In genomic region chr5:141002667-141002965, GRCh38 we compare ENCODE assay signal across 27 cellular contexts. TPM values are rescaled to one million over a fixed set of nuclear protein-coding genes. Genes with fewer than 3 reads are reported as not detected.
DNase-seq lines count a peak whose midpoint lies in the region; ATAC-seq and TF ChIP-seq lines count a peak whose summit lies in the region.
"Had no signal": no experiment of that assay in that cellular context is flagged by ENCODE, and none has a peak within 500 bp of the region (broad histone marks: within the 10 kb centered on the region; RNA-seq: fewer than 3 reads in every experiment).

No MANE protein-coding gene starts in this region.

- CTCF ChIA-PET in Panc1 (lab: Charles Lee): no interaction called here
- CTCF ChIA-PET in Caco-2 (lab: Charles Lee): no interaction called here

- H3K9me3 ChIP-seq in BE2C: no peaks in the 10 kb centered on the region
- H3K9me3 ChIP-seq in Panc1 (ENCODE audit: control insufficient read depth, insufficient read depth, low read depth, low read length): no peaks in the 10 kb centered on the region
- H3K9me3 ChIP-seq in Caco-2: no peaks in the 10 kb centered on the region
- H3K9me3 ChIP-seq: BLaER1, upper lobe of right lung had no signal

- POLR2A ChIA-PET in Panc1 (lab: Charles Lee) (no interaction called here), Caco-2 (lab: Charles Lee) (no interaction called here)

- H3K4me3 ChIP-seq in BE2C (ENCODE audit: low read depth, low read length): peak overlapping the region; percentile 81
- peak overlapping the region in 1 of 2 experiments; percentile 73; a peak in 1 of 4 replicates for H3K4me3 ChIP-seq in Panc1 (ENCODE audit: low read depth in 2 of 2, low read length in 2 of 2)
- H3K4me3 ChIP-seq in Caco-2 (ENCODE audit: low read depth, low read length): no peak overlapping the region
- H3K4me3 ChIP-seq: BLaER1 had no signal

- intact Hi-C loops in Panc1 (cut with micrococcal nuclease; ENCODE audit: unreplicated experiment): no loop called here
- intact Hi-C loops in Caco-2 (cut with micrococcal nuclease; ENCODE audit: unreplicated experiment): no loop called here

- H3K4me3 Mint-ChIP-seq in endothelial cell (ENCODE audit: unreplicated experiment) (peak overlapping the region; percentile 93), neural crest cell (peak overlapping the region; percentile 89), Caco-2 (ENCODE audit: unreplicated experiment) (no peak overlapping the region)
- H3K4me3 Mint-ChIP-seq: HFFc6; immature natural killer cell; memory B cell; T-helper 2 cell treated with Interferon-gamma antibody and Interleukin-4, amounts not matched to agents 5 μg/mL and 100 μg/mL, for 36 hours had no signal

- H3K4me1 ChIP-seq in BE2C (peaks cover 26% of the 10 kb centered on the region), Panc1 (ENCODE audit: control insufficient read depth, insufficient read depth, low read length) (peaks cover 43% of the 10 kb centered on the region), Caco-2 (no peaks in the 10 kb centered on the region)
- H3K4me1 ChIP-seq: BLaER1, upper lobe of right lung had no signal

- H3K27ac Mint-ChIP-seq in endothelial cell (ENCODE audit: unreplicated experiment) (no peak overlapping the region), neural crest cell (ENCODE audit: unreplicated experiment) (peak overlapping the region; percentile 64), Caco-2 (ENCODE audit: unreplicated experiment) (no peak overlapping the region)
- H3K27ac Mint-ChIP-seq: HFFc6; immature natural killer cell; memory B cell; T-helper 2 cell treated with Interferon-gamma antibody and Interleukin-4, amounts not matched to agents 5 μg/mL and 100 μg/mL, for 36 hours had no signal

- H3K36me3 Mint-ChIP-seq in endothelial cell (ENCODE audit: low read depth, unreplicated experiment) (no peaks in the 10 kb centered on the region), neural crest cell (ENCODE audit: low read depth) (peaks cover 5% of the 10 kb centered on the region), Caco-2 (ENCODE audit: insufficient read depth, unreplicated experiment) (no peaks in the 10 kb centered on the region)
- H3K36me3 Mint-ChIP-seq: memory B cell had no signal

- H3K36me3 ChIP-seq in BE2C: no peaks in the 10 kb centered on the region
- no peaks in the 10 kb centered on the region for H3K36me3 ChIP-seq in Panc1 (ENCODE audit: control insufficient read depth, insufficient read depth, low read length)
- H3K36me3 ChIP-seq in Caco-2 (ENCODE audit: control insufficient read depth, insufficient read depth, low read length): no peaks in the 10 kb centered on the region
- H3K36me3 ChIP-seq: BLaER1, upper lobe of right lung had no signal

- H3K27me3 ChIP-seq in BE2C (no peaks in the 10 kb centered on the region), Panc1 (ENCODE audit: control insufficient read depth, insufficient read depth, low read length) (no peaks in the 10 kb centered on the region), Caco-2 (replicated peaks; ENCODE audit: control insufficient read depth, insufficient read depth, low read length) (no peaks in the 10 kb centered on the region)
- H3K27me3 ChIP-seq: BLaER1, upper lobe of right lung had no signal

- no peak for ATAC-seq in Panc1
- ATAC-seq in GM21367 (IDR thresholded peaks at IDR 0.05; ENCODE audit: unreplicated experiment): no peak
- no peak for ATAC-seq in GM19452 (IDR thresholded peaks at IDR 0.05; ENCODE audit: unreplicated experiment)
- ATAC-seq: Right ventricle myocardium inferior had no signal

- H3K4me1 Mint-ChIP-seq in endothelial cell (ENCODE audit: unreplicated experiment) (peaks cover 21% of the 10 kb centered on the region), neural crest cell (peaks cover 47% of the 10 kb centered on the region), Caco-2 (ENCODE audit: low read depth, unreplicated experiment) (no peaks in the 10 kb centered on the region)

- TF ChIP-seq CTCF in BE2C (IDR thresholded peaks at IDR 0.05; ENCODE audit: low read depth, low read length) (no peak), Panc1 (IDR thresholded peaks at IDR 0.05) (no peak), endothelial cell (IDR thresholded peaks at IDR 0.05; ENCODE audit: unreplicated experiment) (no peak), neural crest cell (conservative IDR thresholded peaks at IDR 0.05) (no peak), Caco-2 (IDR thresholded peaks at IDR 0.05; ENCODE audit: insufficient read depth in 1 of 2, low read depth in 1 of 2, low read length in 1 of 2, severe bottlenecking in 1 of 2, unreplicated experiment in 1 of 2) (no peak)

- peak overlapping the region; percentile 88 for H3K27ac ChIP-seq in Panc1 (ENCODE audit: low read length)
- H3K27ac ChIP-seq: BLaER1, HL-60 had no signal

- no peak for DNase-seq in BE2C
- DNase-seq in Panc1 (ENCODE audit: low read depth, low spot score): no peak
- DNase-seq in endothelial cell (ENCODE audit: low spot score): no peak
- DNase-seq in neural crest cell (ENCODE audit: low read depth, low spot score): no peak
- no peak for DNase-seq in Caco-2
- no peak for DNase-seq in putamen (ENCODE audit: low spot score)
- DNase-seq: activated CD4-positive, alpha-beta T cell treated with anti-CD3 and anti-CD28 coated beads, Interleukin-2, amount 50 U/mL, for 1 hour; activated naive CD4-positive, alpha-beta T cell treated with Interleukin-2 at 50 U/mL for 16 hours; effector CD8-positive, alpha-beta T cell; foreskin melanocyte; HFFc6; immature natural killer cell; NCI-H1694; NCI-H2171; small intestine had no signal

- peaks cover 6% of the 10 kb centered on the region for H3K27me3 Mint-ChIP-seq in endothelial cell (ENCODE audit: unreplicated experiment)
- no peaks in the 10 kb centered on the region for H3K27me3 Mint-ChIP-seq in neural crest cell (ENCODE audit: low read depth)
- H3K27me3 Mint-ChIP-seq in Caco-2 (ENCODE audit: insufficient read depth, unreplicated experiment): no peaks in the 10 kb centered on the region

- in situ Hi-C loops in Panc1 (cut with HindIII; ENCODE audit: low pct_unique_long_range_greater_than_20kb, low sequenced_read_pairs): no loop called here

- H3K9me3 Mint-ChIP-seq in endothelial cell (ENCODE audit: unreplicated experiment) (no peaks in the 10 kb centered on the region), neural crest cell (no peaks in the 10 kb centered on the region), Caco-2 (ENCODE audit: unreplicated experiment) (peaks cover 9% of the 10 kb centered on the region)
- H3K9me3 Mint-ChIP-seq: T-helper 2 cell treated with Interferon-gamma antibody and Interleukin-4, amounts not matched to agents 5 μg/mL and 100 μg/mL, for 36 hours had no signal

- BruUV-seq in Panc1 (replicated peaks; lab: Mats Ljungman, UMichigan) (no TSS peak), Caco-2 (replicated peaks; lab: Mats Ljungman, UMichigan) (no TSS peak)

RNA-seq across cellular contexts. Expression of gene PCDHAC2, which starts 36.3 kb away (rescaled TPM):
- 15.4 TPM for polyA plus RNA-seq in BE2C (2012; ENCODE audit: insufficient read depth, insufficient read length, low read depth)
- 8.8 TPM for total RNA-seq in Panc1 (2021; ENCODE audit: unreplicated experiment)
- 9.5 TPM for polyA plus RNA-seq in Panc1 (2012; ENCODE audit: insufficient read length)
- total RNA-seq in endothelial cell (ENCODE audit: unreplicated experiment): 5.2 TPM
- 1.8 and 1.9 TPM in 2 replicates for total RNA-seq in neural crest cell
- not detected in 2 replicates for total RNA-seq in Caco-2 (2022)
- total RNA-seq: HFFc6, OCI-LY7 had no signal
- polyA plus RNA-seq: immature natural killer cell had no signal

RNA-seq across cellular contexts. Expression of gene PCDHB1, which starts 48.6 kb away (rescaled TPM):
- polyA plus RNA-seq in BE2C (2012; ENCODE audit: insufficient read depth, insufficient read length, low read depth): not detected
- total RNA-seq in Panc1 (2021; ENCODE audit: unreplicated experiment) (0.05 TPM), endothelial cell (ENCODE audit: unreplicated experiment) (not detected), neural crest cell (0.14 and 0.23 TPM in 2 replicates), Caco-2 (2022) (not detected in 2 replicates)
- not detected for polyA plus RNA-seq in Panc1 (2012; ENCODE audit: insufficient read length)
- total RNA-seq: HFFc6, LHCN-M2, OCI-LY7, osteoblast, Right ventricle myocardium inferior had no signal
- polyA plus RNA-seq: esophagus, immature natural killer cell had no signal
